10 cellular contexts compared by ENCODE assay signal in genomic region chr12:50567926-50568325, GRCh38.
DNase-seq lines count a peak whose midpoint lies in the region; ATAC-seq, FAIRE-seq and TF ChIP-seq lines count a peak whose summit lies in the region.
"Had no signal": no experiment of that assay in that cellular context is flagged by ENCODE, and none has a peak within 500 bp of the region (broad histone marks: within the 10 kb centered on the region; RNA-seq: fewer than 3 reads in every experiment).

No MANE protein-coding gene starts in this region.

- ATAC-seq in upper lobe of left lung (ENCODE audit: low FRiP score in 2 of 2) (peak in 1 of 2 donors; percentile 37), HG02938 (IDR thresholded peaks at IDR 0.05; ENCODE audit: unreplicated experiment) (no peak)

- H3K4me1 Mint-ChIP-seq in activated naive CD8-positive, alpha-beta T cell (ENCODE audit: low read depth): peaks cover 58% of the 10 kb centered on the region
- H3K4me1 Mint-ChIP-seq in activated naive CD8-positive, alpha-beta T cell treated with anti-CD3 and anti-CD28 coated beads for 36 hours: peaks cover 48% of the 10 kb centered on the region

- H3K4me3 Mint-ChIP-seq in activated naive CD8-positive, alpha-beta T cell: no peak overlapping the region
- H3K4me3 Mint-ChIP-seq in activated naive CD8-positive, alpha-beta T cell treated with anti-CD3 and anti-CD28 coated beads for 36 hours: no peak overlapping the region

- H3K9me3 Mint-ChIP-seq in activated naive CD8-positive, alpha-beta T cell (ENCODE audit: low read depth): no peaks in the 10 kb centered on the region
- H3K9me3 Mint-ChIP-seq in activated naive CD8-positive, alpha-beta T cell treated with anti-CD3 and anti-CD28 coated beads for 36 hours: no peaks in the 10 kb centered on the region

- WGBS in ectodermal cell, 2 experiments: 91 to 92% methylated on average over 1 of the region's 1 CpG
- WGBS in upper lobe of left lung, 2 donors: 45 to 47% methylated on average over 1 of the region's 1 CpG

- H3K4me1 ChIP-seq in ectodermal cell (ENCODE audit: control insufficient read depth, insufficient read depth, low read length) (peaks cover 16% of the 10 kb centered on the region), muscle layer of duodenum (ENCODE audit: control insufficient read depth in 1 of 2, insufficient read depth in 2 of 2, low read length in 2 of 2) (peaks cover 25 to 36% of the 10 kb centered on the region in 2 donors), upper lobe of left lung (peaks cover 53 to 79% (median 68%) of the 10 kb centered on the region in 4 donors)

- TF ChIP-seq POLR2A in upper lobe of left lung (IDR thresholded peaks at IDR 0.05): no peak

- H3K4me3 ChIP-seq in ectodermal cell (ENCODE audit: insufficient read depth, low read depth, low read length) (no peak overlapping the region), muscle layer of duodenum (ENCODE audit: low read depth in 1 of 2, low read length in 2 of 2) (no peak overlapping the region), upper lobe of left lung (no peak overlapping the region)

- H3K9me3 ChIP-seq in ectodermal cell (ENCODE audit: control insufficient read depth, low read length): no peaks in the 10 kb centered on the region
- H3K9me3 ChIP-seq in muscle layer of duodenum (ENCODE audit: control insufficient read depth in 1 of 2, low read length in 2 of 2): no peaks in the 10 kb centered on the region
- no peaks in the 10 kb centered on the region for H3K9me3 ChIP-seq in upper lobe of left lung

- H3K36me3 ChIP-seq in ectodermal cell (ENCODE audit: control insufficient read depth, insufficient read depth, low read length): no peaks in the 10 kb centered on the region
- no peaks in the 10 kb centered on the region for H3K36me3 ChIP-seq in muscle layer of duodenum (ENCODE audit: control insufficient read depth in 1 of 2, insufficient read depth in 2 of 2, low read length in 2 of 2)
- H3K36me3 ChIP-seq in upper lobe of left lung: no peaks in the 10 kb centered on the region

- no peaks in the 10 kb centered on the region for H3K27me3 ChIP-seq in ectodermal cell (ENCODE audit: control insufficient read depth, insufficient read depth, low read length, poor library complexity, severe bottlenecking)
- H3K27me3 ChIP-seq in muscle layer of duodenum (ENCODE audit: low read depth, low read length): no peaks in the 10 kb centered on the region
- H3K27me3 ChIP-seq in upper lobe of left lung: no peaks in the 10 kb centered on the region

- FAIRE-seq in RCC 7860 (lab: Jason Lieb, UNC): no peak
- FAIRE-seq: endometrium had no signal

- no peak for TF ChIP-seq CTCF in upper lobe of left lung (IDR thresholded peaks at IDR 0.05)

- peak overlapping the region; percentile 40 for H3K27ac ChIP-seq in ectodermal cell (ENCODE audit: insufficient read depth, low read depth, low read length, poor library complexity, severe bottlenecking)
- peak overlapping the region; percentile 13 for H3K27ac ChIP-seq in muscle layer of duodenum (ENCODE audit: low read length)
- peak overlapping the region; percentile 40 to 82 (median 57) for H3K27ac ChIP-seq in upper lobe of left lung

- H3K27ac Mint-ChIP-seq in activated naive CD8-positive, alpha-beta T cell: peak overlapping the region; percentile 24
- no peak overlapping the region for H3K27ac Mint-ChIP-seq in activated naive CD8-positive, alpha-beta T cell treated with anti-CD3 and anti-CD28 coated beads for 36 hours

- no peaks in the 10 kb centered on the region for H3K27me3 Mint-ChIP-seq in activated naive CD8-positive, alpha-beta T cell
- no peaks in the 10 kb centered on the region for H3K27me3 Mint-ChIP-seq in activated naive CD8-positive, alpha-beta T cell treated with anti-CD3 and anti-CD28 coated beads for 36 hours

- no peak for DNase-seq in activated naive CD8-positive, alpha-beta T cell treated with anti-CD3 and anti-CD28 coated beads for 36 hours
- DNase-seq in upper lobe of left lung: no peak
- no peak for DNase-seq in RCC 7860 (ENCODE audit: low spot score)
- DNase-seq in AG08395 (ENCODE audit: low spot score): no peak
- DNase-seq: NCI-H2081 had no signal

- peaks cover 3% of the 10 kb centered on the region for H3K36me3 Mint-ChIP-seq in activated naive CD8-positive, alpha-beta T cell
- peaks cover 4% of the 10 kb centered on the region for H3K36me3 Mint-ChIP-seq in activated naive CD8-positive, alpha-beta T cell treated with anti-CD3 and anti-CD28 coated beads for 36 hours

- TF ChIP-seq EP300 in upper lobe of left lung (IDR thresholded peaks at IDR 0.05): no peak
